ENCODE assay signal across 21 cellular contexts in the genomic region with DNA sequence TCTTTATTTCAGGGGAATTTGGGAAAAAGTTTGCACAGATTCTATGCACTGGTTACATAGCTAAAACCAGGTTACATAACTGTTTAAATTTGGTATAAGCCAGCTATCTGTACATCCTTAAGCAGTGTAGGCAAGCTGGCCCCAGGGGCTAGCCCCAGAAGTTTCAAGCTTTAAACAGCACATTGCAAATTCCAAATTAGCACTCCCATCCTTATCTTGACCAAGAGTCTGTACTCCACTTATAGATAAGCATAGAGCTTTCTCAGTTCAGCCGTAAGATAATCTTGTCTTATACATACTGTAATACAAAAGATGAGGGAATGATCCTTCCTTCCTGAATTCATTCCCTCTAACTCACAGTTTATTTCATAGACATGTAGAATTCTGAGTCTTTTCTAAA.
DNase-seq lines count a peak whose midpoint lies in the region; ATAC-seq and TF ChIP-seq lines count a peak whose summit lies in the region.
"Had no signal": no experiment of that assay in that cellular context is flagged by ENCODE, and none has a peak within 500 bp of the region (broad histone marks: within the 10 kb centered on the region; RNA-seq: fewer than 3 reads in every experiment).

No MANE protein-coding gene starts in this region.

- H3K36me3 Mint-ChIP-seq in endodermal cell (ENCODE audit: low read depth): no peaks in the 10 kb centered on the region
- H3K36me3 Mint-ChIP-seq: natural killer cell treated with Interleukin-12 subunit alpha and Interleukin-12 subunit beta and Interleukin-15 and Interleukin-18, amount 100 ng/mL, for 72 hours had no signal

- H4K20me1 ChIP-seq in BLaER1: no peaks in the 10 kb centered on the region

- H3K9ac ChIP-seq in BLaER1: no peak overlapping the region
- H3K9ac ChIP-seq in endodermal cell (ENCODE audit: extremely low read depth, low read length, poor library complexity, severe bottlenecking): no peak overlapping the region

- H3K4me2 ChIP-seq in BLaER1: peak overlapping the region; percentile 58
- H3K4me2 ChIP-seq: smooth muscle cell had no signal

- H3K9me3 ChIP-seq in BLaER1 (peaks cover 18% of the 10 kb centered on the region), endodermal cell (ENCODE audit: control insufficient read depth, low read length) (no peaks in the 10 kb centered on the region)
- H3K9me3 ChIP-seq: Caco-2, Peyer's patch had no signal

- H3K4me1 Mint-ChIP-seq in endodermal cell: no peaks in the 10 kb centered on the region

- H3K4me1 ChIP-seq in BLaER1 (peaks cover 27% of the 10 kb centered on the region), endodermal cell (ENCODE audit: control insufficient read depth, insufficient read depth, low read length) (no peaks in the 10 kb centered on the region)
- H3K4me1 ChIP-seq: Caco-2, Peyer's patch had no signal

- H3K27me3 Mint-ChIP-seq in endodermal cell (ENCODE audit: insufficient read depth): no peaks in the 10 kb centered on the region

- H3K4me3 ChIP-seq in BLaER1: no peak overlapping the region
- H3K4me3 ChIP-seq in endodermal cell (ENCODE audit: low read length): no peak overlapping the region
- H3K4me3 ChIP-seq: Peyer's patch, smooth muscle cell had no signal

- H3K27me3 ChIP-seq in BLaER1 (no peaks in the 10 kb centered on the region), endodermal cell (ENCODE audit: control insufficient read depth, insufficient read depth, low read length, poor library complexity, severe bottlenecking) (no peaks in the 10 kb centered on the region)
- H3K27me3 ChIP-seq: Peyer's patch had no signal

- no peak for TF ChIP-seq CTCF in endodermal cell (conservative IDR thresholded peaks at IDR 0.05)

- H3K27ac ChIP-seq in BLaER1 (no peak overlapping the region), endodermal cell (ENCODE audit: low read depth, low read length) (peak overlapping the region; percentile 62)
- H3K27ac ChIP-seq: Peyer's patch had no signal

- 91% methylated on average over 1 of the region's 1 CpG; no CpG with 5 or more reads in 1 of the 2 experiments for WGBS in endodermal cell (ENCODE audit: insufficient coverage in 1 of 2, insufficient read length in 1 of 2), 2 experiments

- H3K36me3 ChIP-seq in BLaER1 (no peaks in the 10 kb centered on the region), endodermal cell (ENCODE audit: control insufficient read depth, insufficient read depth, low read length) (no peaks in the 10 kb centered on the region)
- H3K36me3 ChIP-seq: Peyer's patch had no signal

- no peak overlapping the region for H3K4me3 Mint-ChIP-seq in endodermal cell
- H3K4me3 Mint-ChIP-seq: activated CD4-positive, alpha-beta T cell treated with anti-CD3 and anti-CD28 coated beads, Interleukin-2, amount 10 ng/mL, durations not matched to agents 24 days and 14 days; dendritic cell treated with granulocyte-macrophage colony-stimulating factor and Interleukin-4, amounts not matched to agents 40 ng/mL and 50 ng/mL, for 4 days; natural killer cell treated with Interleukin-12 subunit alpha and Interleukin-12 subunit beta and Interleukin-15 and Interleukin-18, amount 100 ng/mL, for 72 hours had no signal

- no peak for DNase-seq in endodermal cell
- no peak for DNase-seq in NK-92 treated with Interleukin-12 subunit alpha and Interleukin-12 subunit beta, amount 100 ng/mL, for 24 hours (lab: John Stamatoyannopoulos, UW)
- DNase-seq: Caco-2; central memory CD4-positive, alpha-beta T cell; DND-41; islet precursor cell; KG1; left ventricle myocardium superior; Peyer's patch; stimulated activated CD4-positive, alpha-beta T cell treated with anti-CD3 and anti-CD28 coated beads, Interleukin-2, amount 100 ng/mL, for 24 hours had no signal

- peak; percentile 14 for ATAC-seq in GM18519 (IDR thresholded peaks at IDR 0.05; ENCODE audit: low FRiP score, unreplicated experiment)
- ATAC-seq in HG02623 (IDR thresholded peaks at IDR 0.05; ENCODE audit: unreplicated experiment): peak; percentile 19
- no peak for ATAC-seq in GM21390 (IDR thresholded peaks at IDR 0.05; ENCODE audit: unreplicated experiment)
- no peak for ATAC-seq in GM21381 (IDR thresholded peaks at IDR 0.05; ENCODE audit: unreplicated experiment)
- ATAC-seq in HG02938 (IDR thresholded peaks at IDR 0.05; ENCODE audit: unreplicated experiment): no peak
- ATAC-seq: activated naive CD4-positive, alpha-beta T cell treated with anti-CD3 and anti-CD28 coated beads, Interleukin-2, amount 50 U/mL, for 72 hours; left ventricle myocardium superior; natural killer cell treated with Interleukin-12 subunit alpha and Interleukin-12 subunit beta and Interleukin-15 and Interleukin-18, amount 100 ng/mL, for 72 hours had no signal

- H3K27ac Mint-ChIP-seq in endodermal cell: no peak overlapping the region
- H3K27ac Mint-ChIP-seq: activated CD4-positive, alpha-beta T cell treated with anti-CD3 and anti-CD28 coated beads, Interleukin-2, amount 10 ng/mL, durations not matched to agents 24 days and 14 days; activated naive CD4-positive, alpha-beta T cell treated with anti-CD3 and anti-CD28 coated beads, Interleukin-2, amount 50 U/mL, for 72 hours; dendritic cell treated with granulocyte-macrophage colony-stimulating factor and Interleukin-4, amounts not matched to agents 40 ng/mL and 50 ng/mL, for 4 days; natural killer cell treated with Interleukin-12 subunit alpha and Interleukin-12 subunit beta and Interleukin-15 and Interleukin-18, amount 100 ng/mL, for 72 hours had no signal

- peaks cover 9% of the 10 kb centered on the region for H3K9me3 Mint-ChIP-seq in endodermal cell
- H3K9me3 Mint-ChIP-seq: activated CD4-positive, alpha-beta T cell treated with anti-CD3 and anti-CD28 coated beads, Interleukin-2, amount 10 ng/mL, durations not matched to agents 24 days and 14 days; activated naive CD4-positive, alpha-beta T cell treated with anti-CD3 and anti-CD28 coated beads, Interleukin-2, amount 50 U/mL, for 72 hours; dendritic cell treated with granulocyte-macrophage colony-stimulating factor and Interleukin-4, amounts not matched to agents 40 ng/mL and 50 ng/mL, for 4 days; natural killer cell treated with Interleukin-12 subunit alpha and Interleukin-12 subunit beta and Interleukin-15 and Interleukin-18, amount 100 ng/mL, for 72 hours had no signal

Comparison
In these comparisons a context has a peak if more than half of its experiments do, and no peak if none do; other contexts are left out.
1. ATAC-seq: peak in GM18519 (single experiment) and HG02623 (single experiment); none in GM21390 (single experiment), GM21381 (single experiment) and HG02938 (single experiment).